Comparison of ENCODE assay signal across 8 cellular contexts in genomic region chr5:117888688-117889087, GRCh38.
DNase-seq lines count a peak whose midpoint lies in the region; ATAC-seq, FAIRE-seq and TF ChIP-seq lines count a peak whose summit lies in the region.

No MANE protein-coding gene starts in this region.

- H3K4me3 ChIP-seq in IMR-90 (ENCODE audit: insufficient read depth, low read depth, low read length) (peak overlapping the region; percentile 60), kidney (ENCODE audit: low read length in 2 of 2) (peak overlapping the region; percentile 39 to 40), adrenal gland (peak overlapping the region in 1 of 4 donors; percentile 27), ovary (no peak overlapping the region), A673 (ENCODE audit: low read depth, low read length, poor library complexity, severe bottlenecking) (no peak overlapping the region)

- peak overlapping the region; percentile 28 for H3K23ac ChIP-seq in IMR-90 (ENCODE audit: low read depth, low read length)

- H3K14ac ChIP-seq in IMR-90 (replicated peaks; ENCODE audit: low read depth, low read length) = peak overlapping the region; percentile 62

- H3K27ac ChIP-seq in IMR-90 (ENCODE audit: insufficient read depth, low read length) = peak overlapping the region; percentile 85
- no peak overlapping the region for H3K27ac ChIP-seq in kidney (ENCODE audit: low read depth in 2 of 2, low read length in 2 of 2)
- H3K27ac ChIP-seq in adrenal gland = no peak overlapping the region
- no peak overlapping the region for H3K27ac ChIP-seq in ovary
- no peak overlapping the region for H3K27ac ChIP-seq in A673 (ENCODE audit: low read depth, low read length, poor library complexity, severe bottlenecking)

- CTCF ChIA-PET in IMR-90 (lab: Yijun Ruan, JAX) (interaction anchor here (0.6 to 0.7 kb wide), 3 partner anchors 8 to 523 kb away, joined by 3 to 5 read pairs (median 4); no protein-coding TSS in a partner anchor), A673 (lab: Charles Lee) (no interaction called here)

- H4K8ac ChIP-seq in IMR-90 (ENCODE audit: low read depth in 2 of 2, low read length in 2 of 2) = peak overlapping the region; percentile 60 to 82

- H3K4me1 ChIP-seq in IMR-90 (ENCODE audit: control insufficient read depth, insufficient read depth, low read length) (peaks cover 7% of the 10 kb centered on the region), kidney (ENCODE audit: control insufficient read depth in 1 of 2, insufficient read depth in 1 of 2, low read depth in 1 of 2, low read length in 2 of 2) (peaks cover 0 to 2% of the 10 kb centered on the region in 2 donors), adrenal gland (replicated peaks in 1 of 2) (no peaks in the 10 kb centered on the region), ovary (ENCODE audit: insufficient read depth) (peaks cover 6% of the 10 kb centered on the region), A673 (ENCODE audit: insufficient read depth, low read length, poor library complexity, severe bottlenecking) (no peaks in the 10 kb centered on the region)

- no peak for TF ChIP-seq RAD21 in IMR-90 (IDR thresholded peaks at IDR 0.05; ENCODE audit: low read length)

- H3K27me3 ChIP-seq in IMR-90 (ENCODE audit: control insufficient read depth, insufficient read depth, low read length) (no peaks in the 10 kb centered on the region), adrenal gland (no peaks in the 10 kb centered on the region), ovary (no peaks in the 10 kb centered on the region), A673 (replicated peaks; ENCODE audit: insufficient read depth, low read depth, low read length, poor library complexity) (no peaks in the 10 kb centered on the region)

- TF ChIP-seq EP300 in ovary (IDR thresholded peaks at IDR 0.05) = no peak

- H2AFZ ChIP-seq in IMR-90 (replicated peaks; ENCODE audit: low read length, poor library complexity) = peak overlapping the region; percentile 75

- dilution Hi-C loops in IMR-90 (cut with HindIII; ENCODE audit: low sequenced_read_pairs, unreplicated experiment) = no loop called here

- H3K56ac ChIP-seq in IMR-90 (ENCODE audit: extremely low read depth, insufficient read depth, low read length) = peak overlapping the region; percentile 71; the same call in 1 of the 2 replicates

- no peaks in the 10 kb centered on the region for H3K9me3 ChIP-seq in IMR-90 (ENCODE audit: control insufficient read depth, insufficient read depth, low read length)
- no peaks in the 10 kb centered on the region for H3K9me3 ChIP-seq in kidney (ENCODE audit: control insufficient read depth in 1 of 2, low read length in 2 of 2)
- no peaks in the 10 kb centered on the region for H3K9me3 ChIP-seq in adrenal gland (replicated peaks in 1 of 3)
- no peaks in the 10 kb centered on the region for H3K9me3 ChIP-seq in ovary
- H3K9me3 ChIP-seq in A673 (ENCODE audit: low read depth, low read length, poor library complexity, severe bottlenecking) = no peaks in the 10 kb centered on the region

- DNase-seq in GM12892 (ENCODE audit: insufficient read length) (peak; percentile 1), IMR-90 (peak; percentile 19), kidney (no peak), adrenal gland (no peak), ovary (no peak), A673 (ENCODE audit: low spot score) (no peak), COR-L47 (lab: John Stamatoyannopoulos, UW) (no peak)

- no peaks in the 10 kb centered on the region for H4K20me1 ChIP-seq in IMR-90 (ENCODE audit: insufficient read depth, low read length)

- peak overlapping the region; percentile 98 for H3K18ac ChIP-seq in IMR-90 (ENCODE audit: low read depth, low read length)

- H2BK120ac ChIP-seq in IMR-90 (ENCODE audit: low read depth, low read length) = peak overlapping the region; percentile 93

- no peak for TF ChIP-seq CTCF in IMR-90 (conservative IDR thresholded peaks at IDR 0.05; ENCODE audit: low read depth, low read length)
- no peak for TF ChIP-seq CTCF in kidney (IDR thresholded peaks at IDR 0.05; ENCODE audit: borderline replicate concordance, extremely low read depth, insufficient read depth)
- no peak for TF ChIP-seq CTCF in adrenal gland (IDR thresholded peaks at IDR 0.05)
- TF ChIP-seq CTCF in ovary (IDR thresholded peaks at IDR 0.05) = no peak
- no peak for TF ChIP-seq CTCF in A673 (conservative IDR thresholded peaks at IDR 0.05; ENCODE audit: low read depth, low read length)

- H3K4me2 ChIP-seq in IMR-90 (ENCODE audit: low read depth, low read length) = peak overlapping the region; percentile 99

- in situ Hi-C loops in IMR-90 (cut with MboI; ENCODE audit: low sequenced_read_pairs) = no loop called here

- peak overlapping the region; percentile 77 for H3K4ac ChIP-seq in IMR-90 (ENCODE audit: low read depth, low read length)

- H3K79me1 ChIP-seq in IMR-90 (ENCODE audit: low read depth in 1 of 2, low read length in 2 of 2) = no peaks in the 10 kb centered on the region

- H2BK5ac ChIP-seq in IMR-90 (ENCODE audit: low read depth, low read length, poor library complexity, severe bottlenecking) = peak overlapping the region; percentile 55

- no peak overlapping the region for H2AK5ac ChIP-seq in IMR-90 (ENCODE audit: low read depth, low read length)

- BruUV-seq in IMR-90 (replicated peaks; lab: Mats Ljungman, UMichigan) = no TSS peak
- no TSS peak for BruUV-seq in A673 (replicated peaks; lab: Mats Ljungman, UMichigan)

- no peak overlapping the region for H2AK9ac ChIP-seq in IMR-90 (replicated peaks; ENCODE audit: low read depth, low read length, poor library complexity)

- H2BK15ac ChIP-seq in IMR-90 (ENCODE audit: low read depth, low read length) = peak overlapping the region; percentile 32; the same call in 1 of the 3 replicates

- H3K36me3 ChIP-seq in IMR-90 (ENCODE audit: control insufficient read depth, insufficient read depth, low read length) = no peaks in the 10 kb centered on the region
- no peaks in the 10 kb centered on the region for H3K36me3 ChIP-seq in kidney (ENCODE audit: control insufficient read depth in 1 of 2, insufficient read depth in 2 of 2, low read length in 2 of 2)
- H3K36me3 ChIP-seq in adrenal gland (replicated peaks in 1 of 2) = no peaks in the 10 kb centered on the region
- no peaks in the 10 kb centered on the region for H3K36me3 ChIP-seq in ovary
- H3K36me3 ChIP-seq in A673 (ENCODE audit: insufficient read depth, low read length, poor library complexity, severe bottlenecking) = no peaks in the 10 kb centered on the region

- H4K91ac ChIP-seq in IMR-90 (ENCODE audit: insufficient read depth, low read depth, low read length) = peak overlapping the region; percentile 73; the same call in 1 of the 2 replicates

- TF ChIP-seq POLR2A in GM12892 (IDR thresholded peaks at IDR 0.05; ENCODE audit: low read depth, low read length) = no peak
- no peak for TF ChIP-seq POLR2A in IMR-90 (IDR thresholded peaks at IDR 0.05; ENCODE audit: low read depth, low read length)
- TF ChIP-seq POLR2A in adrenal gland (IDR thresholded peaks at IDR 0.05) = no peak
- TF ChIP-seq POLR2A in ovary (IDR thresholded peaks at IDR 0.05) = no peak

- H3K9me1 ChIP-seq in IMR-90 (ENCODE audit: insufficient read depth, low read length) = peaks cover 3% of the 10 kb centered on the region

- no CpG with 5 or more reads among the region's 2 CpGs for WGBS in IMR-90 (ENCODE audit: extremely low coverage in 2 of 2, insufficient read length in 1 of 2), 2 experiments
- WGBS in adrenal gland, 4 donors = 24 to 29% (median 26%) methylated on average over 2 of the region's 2 CpGs
- WGBS in ovary, 3 donors = 1 to 3% (median 2%) methylated on average over 2 of the region's 2 CpGs

- POLR2A ChIA-PET in IMR-90 (lab: Charles Lee; ENCODE audit: unreplicated experiment) (interaction anchor here (0.7 kb wide), 1 partner anchor 500 kb away, joined by 4 read pairs; no protein-coding TSS in a partner anchor), A673 (lab: Charles Lee; ENCODE audit: low non-redundant PET) (interaction anchor here (0.5 kb wide), 1 partner anchor 1034 kb away, joined by 10 read pairs; no protein-coding TSS in a partner anchor)

- intact Hi-C loops in IMR-90 (cut with micrococcal nuclease) (no loop called here), kidney (cut with DNase I) (no loop called here), adrenal gland (cut with DNase I) (no loop called here), ovary (cut with DNase I) (no loop called here), A673 (cut with micrococcal nuclease; ENCODE audit: unreplicated experiment) (no loop called here)

- peak overlapping the region; percentile 99 for H4K5ac ChIP-seq in IMR-90 (ENCODE audit: low read depth, low read length)

- H2BK20ac ChIP-seq in IMR-90 (ENCODE audit: low read depth, low read length) = peak overlapping the region; percentile 76

- H3K9ac ChIP-seq in IMR-90 (ENCODE audit: low read depth, low read length) (peak overlapping the region; percentile 83), kidney (ENCODE audit: low read length in 2 of 2) (no peak overlapping the region)

- FAIRE-seq in GM12892 (lab: Jason Lieb, UNC) = peak; percentile 77
- FAIRE-seq in kidney (lab: Jason Lieb, UNC) = no peak

- ATAC-seq in GM21529 (IDR thresholded peaks at IDR 0.05; ENCODE audit: unreplicated experiment) = peak; percentile 94
- ATAC-seq in IMR-90 (ENCODE audit: low read depth) = peak; percentile 60

TF ChIP-seq in IMR-90, 13 proteins besides CTCF, POLR2A, EP300 and RAD21:
- TF ChIP-seq RFX5 (IDR thresholded peaks at IDR 0.05; ENCODE audit: low read depth, low read length) = no peak
- TF ChIP-seq MAZ (IDR thresholded peaks at IDR 0.05; ENCODE audit: borderline replicate concordance, low read depth, low read length) = no peak
- TF ChIP-seq RCOR1 (IDR thresholded peaks at IDR 0.05; ENCODE audit: insufficient replicate concordance, low read length) = no peak
TF ChIP-seq in IMR-90: peak in this region for 0.

Comparison
In these comparisons a context has a peak if more than half of its experiments do, and no peak if none do; other contexts are left out.
1. DNase-seq: peak in GM12892 (single experiment) and IMR-90 (single experiment); none in kidney (single experiment), adrenal gland (0 of 7), ovary (0 of 5), A673 (single experiment) and COR-L47 (single experiment).
2. H3K4me3 ChIP-seq: peak in IMR-90 (single experiment) and kidney (2 of 2); none in ovary (single experiment) and A673 (single experiment).